2 cellular contexts compared by ENCODE assay signal in the genomic region with DNA sequence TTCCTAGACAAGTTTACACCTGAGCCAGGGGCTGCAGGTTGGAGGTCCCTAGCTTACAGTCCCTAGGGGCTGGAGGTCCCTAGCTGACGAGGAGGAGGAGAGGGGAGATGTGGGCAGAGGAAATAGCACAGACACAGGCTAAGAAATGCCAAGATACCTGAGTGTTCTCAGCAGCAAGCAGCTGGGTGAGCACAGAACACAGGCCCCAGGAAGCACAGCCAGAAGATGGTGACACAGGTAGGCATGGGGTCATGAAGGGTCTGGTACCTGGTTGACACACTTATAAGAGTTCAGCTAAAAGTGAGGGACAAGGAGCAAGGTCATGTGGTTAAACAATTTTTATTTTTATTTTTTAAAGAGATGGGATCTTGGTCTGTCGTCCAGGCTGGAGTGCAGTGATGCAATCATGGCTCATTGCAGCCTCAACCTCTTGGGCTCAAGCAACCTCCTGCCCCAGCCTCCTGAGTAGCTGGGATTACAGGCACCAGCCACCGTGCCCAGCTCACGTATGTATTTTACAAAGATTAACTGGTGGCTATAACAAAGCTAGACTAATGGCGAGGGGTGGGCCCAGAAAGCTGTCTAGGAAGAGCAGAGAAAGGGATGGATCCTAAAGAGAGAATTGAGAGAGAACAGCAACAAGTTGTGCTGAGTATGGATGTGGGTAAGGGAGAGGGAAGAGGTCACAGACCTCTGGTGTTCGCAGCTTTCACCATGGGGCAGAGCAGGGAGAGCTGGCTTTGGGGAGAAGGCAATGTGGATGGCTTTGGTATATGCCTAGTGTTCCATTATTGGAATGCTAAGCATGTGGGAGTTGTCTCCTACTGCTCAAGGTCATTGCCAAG.
A peak's percentile ranks its signal among the peaks of the same experiment; 100 is the strongest.
TF ChIP-seq lines count a peak whose summit lies in the region.

No MANE protein-coding gene starts in this region.

TF ChIP-seq in HEK293, 187 proteins besides CTCF, POLR2A, EP300 and RAD21 (continued from another document):
- TF ChIP-seq, protein P1, sequence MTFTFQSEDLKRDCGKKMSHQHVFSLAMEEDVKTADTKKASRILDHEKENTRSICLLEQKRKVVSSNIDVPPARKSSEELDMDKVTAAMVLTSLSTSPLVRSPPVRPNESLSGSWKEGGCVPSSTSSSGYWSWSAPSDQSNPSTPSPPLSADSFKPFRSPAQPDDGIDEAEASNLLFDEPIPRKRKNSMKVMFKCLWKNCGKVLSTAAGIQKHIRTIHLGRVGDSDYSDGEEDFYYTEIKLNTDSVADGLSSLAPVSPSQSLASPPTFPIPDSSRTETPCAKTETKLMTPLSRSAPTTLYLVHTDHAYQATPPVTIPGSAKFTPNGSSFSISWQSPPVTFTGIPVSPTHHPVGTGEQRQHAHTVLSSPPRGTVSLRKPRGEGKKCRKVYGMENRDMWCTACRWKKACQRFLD (tag by site-specific recombination; IDR thresholded peaks at IDR 0.05): no peak

TF ChIP-seq in K562, 482 proteins besides CTCF, POLR2A, EP300 and RAD21 (continued from another document):
- TF ChIP-seq, protein P2, sequence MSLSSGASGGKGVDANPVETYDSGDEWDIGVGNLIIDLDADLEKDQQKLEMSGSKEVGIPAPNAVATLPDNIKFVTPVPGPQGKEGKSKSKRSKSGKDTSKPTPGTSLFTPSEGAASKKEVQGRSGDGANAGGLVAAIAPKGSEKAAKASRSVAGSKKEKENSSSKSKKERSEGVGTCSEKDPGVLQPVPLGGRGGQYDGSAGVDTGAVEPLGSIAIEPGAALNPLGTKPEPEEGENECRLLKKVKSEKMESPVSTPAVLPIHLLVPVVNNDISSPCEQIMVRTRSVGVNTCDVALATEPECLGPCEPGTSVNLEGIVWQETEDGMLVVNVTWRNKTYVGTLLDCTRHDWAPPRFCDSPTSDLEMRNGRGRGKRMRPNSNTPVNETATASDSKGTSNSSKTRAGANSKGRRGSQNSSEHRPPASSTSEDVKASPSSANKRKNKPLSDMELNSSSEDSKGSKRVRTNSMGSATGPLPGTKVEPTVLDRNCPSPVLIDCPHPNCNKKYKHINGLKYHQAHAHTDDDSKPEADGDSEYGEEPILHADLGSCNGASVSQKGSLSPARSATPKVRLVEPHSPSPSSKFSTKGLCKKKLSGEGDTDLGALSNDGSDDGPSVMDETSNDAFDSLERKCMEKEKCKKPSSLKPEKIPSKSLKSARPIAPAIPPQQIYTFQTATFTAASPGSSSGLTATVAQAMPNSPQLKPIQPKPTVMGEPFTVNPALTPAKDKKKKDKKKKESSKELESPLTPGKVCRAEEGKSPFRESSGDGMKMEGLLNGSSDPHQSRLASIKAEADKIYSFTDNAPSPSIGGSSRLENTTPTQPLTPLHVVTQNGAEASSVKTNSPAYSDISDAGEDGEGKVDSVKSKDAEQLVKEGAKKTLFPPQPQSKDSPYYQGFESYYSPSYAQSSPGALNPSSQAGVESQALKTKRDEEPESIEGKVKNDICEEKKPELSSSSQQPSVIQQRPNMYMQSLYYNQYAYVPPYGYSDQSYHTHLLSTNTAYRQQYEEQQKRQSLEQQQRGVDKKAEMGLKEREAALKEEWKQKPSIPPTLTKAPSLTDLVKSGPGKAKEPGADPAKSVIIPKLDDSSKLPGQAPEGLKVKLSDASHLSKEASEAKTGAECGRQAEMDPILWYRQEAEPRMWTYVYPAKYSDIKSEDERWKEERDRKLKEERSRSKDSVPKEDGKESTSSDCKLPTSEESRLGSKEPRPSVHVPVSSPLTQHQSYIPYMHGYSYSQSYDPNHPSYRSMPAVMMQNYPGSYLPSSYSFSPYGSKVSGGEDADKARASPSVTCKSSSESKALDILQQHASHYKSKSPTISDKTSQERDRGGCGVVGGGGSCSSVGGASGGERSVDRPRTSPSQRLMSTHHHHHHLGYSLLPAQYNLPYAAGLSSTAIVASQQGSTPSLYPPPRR (CRISPR knock-in tag; IDR thresholded peaks at IDR 0.05; ENCODE audit: borderline replicate concordance): no peak
- TF ChIP-seq ZNF586 (CRISPR knock-in tag; conservative IDR thresholded peaks at IDR 0.05) (no peak), CEBPG (CRISPR knock-in tag; IDR thresholded peaks at IDR 0.05) (no peak), CEBPG (tag; conservative IDR thresholded peaks at IDR 0.05 in 1 of 2, IDR thresholded peaks at IDR 0.05 in 1 of 2) (peak; percentile 41 to 42; a peak in 1 of 4 replicates)
- TF ChIP-seq, protein P3, sequence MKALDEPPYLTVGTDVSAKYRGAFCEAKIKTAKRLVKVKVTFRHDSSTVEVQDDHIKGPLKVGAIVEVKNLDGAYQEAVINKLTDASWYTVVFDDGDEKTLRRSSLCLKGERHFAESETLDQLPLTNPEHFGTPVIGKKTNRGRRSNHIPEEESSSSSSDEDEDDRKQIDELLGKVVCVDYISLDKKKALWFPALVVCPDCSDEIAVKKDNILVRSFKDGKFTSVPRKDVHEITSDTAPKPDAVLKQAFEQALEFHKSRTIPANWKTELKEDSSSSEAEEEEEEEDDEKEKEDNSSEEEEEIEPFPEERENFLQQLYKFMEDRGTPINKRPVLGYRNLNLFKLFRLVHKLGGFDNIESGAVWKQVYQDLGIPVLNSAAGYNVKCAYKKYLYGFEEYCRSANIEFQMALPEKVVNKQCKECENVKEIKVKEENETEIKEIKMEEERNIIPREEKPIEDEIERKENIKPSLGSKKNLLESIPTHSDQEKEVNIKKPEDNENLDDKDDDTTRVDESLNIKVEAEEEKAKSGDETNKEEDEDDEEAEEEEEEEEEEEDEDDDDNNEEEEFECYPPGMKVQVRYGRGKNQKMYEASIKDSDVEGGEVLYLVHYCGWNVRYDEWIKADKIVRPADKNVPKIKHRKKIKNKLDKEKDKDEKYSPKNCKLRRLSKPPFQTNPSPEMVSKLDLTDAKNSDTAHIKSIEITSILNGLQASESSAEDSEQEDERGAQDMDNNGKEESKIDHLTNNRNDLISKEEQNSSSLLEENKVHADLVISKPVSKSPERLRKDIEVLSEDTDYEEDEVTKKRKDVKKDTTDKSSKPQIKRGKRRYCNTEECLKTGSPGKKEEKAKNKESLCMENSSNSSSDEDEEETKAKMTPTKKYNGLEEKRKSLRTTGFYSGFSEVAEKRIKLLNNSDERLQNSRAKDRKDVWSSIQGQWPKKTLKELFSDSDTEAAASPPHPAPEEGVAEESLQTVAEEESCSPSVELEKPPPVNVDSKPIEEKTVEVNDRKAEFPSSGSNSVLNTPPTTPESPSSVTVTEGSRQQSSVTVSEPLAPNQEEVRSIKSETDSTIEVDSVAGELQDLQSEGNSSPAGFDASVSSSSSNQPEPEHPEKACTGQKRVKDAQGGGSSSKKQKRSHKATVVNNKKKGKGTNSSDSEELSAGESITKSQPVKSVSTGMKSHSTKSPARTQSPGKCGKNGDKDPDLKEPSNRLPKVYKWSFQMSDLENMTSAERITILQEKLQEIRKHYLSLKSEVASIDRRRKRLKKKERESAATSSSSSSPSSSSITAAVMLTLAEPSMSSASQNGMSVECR (CRISPR knock-in tag; IDR thresholded peaks at IDR 0.05): no peak
TF ChIP-seq in K562: peak in this region for 1.
